Comparison of ENCODE assay signal across 9 cellular contexts in genomic region chr6:158031445-158032353, GRCh38. TPM values are rescaled to one million over a fixed set of nuclear protein-coding genes. Genes with fewer than 3 reads are reported as not detected.
DNase-seq lines count a peak whose midpoint lies in the region; ATAC-seq and TF ChIP-seq lines count a peak whose summit lies in the region.
"Had no signal": no experiment of that assay in that cellular context is flagged by ENCODE, and none has a peak within 500 bp of the region (broad histone marks: within the 10 kb centered on the region; RNA-seq: fewer than 3 reads in every experiment).

No MANE protein-coding gene starts in this region.

- CTCF ChIA-PET in CD4-positive, alpha-beta memory T cell (lab: Charles Lee; ENCODE audit: partially characterized antibody): interaction anchor here (3.1 kb wide), 1 partner anchor 41 kb away, joined by 8 read pairs; no protein-coding TSS in a partner anchor
- CTCF ChIA-PET in T-cell (lab: Charles Lee): interaction anchor here (0.9 kb wide), 2 partner anchors 146 to 158 kb away, joined by 3 read pairs; no protein-coding TSS in a partner anchor

- H3K9me3 Mint-ChIP-seq in CD4-positive, alpha-beta memory T cell: peaks cover 0 to 2% (median 0%) of the 10 kb centered on the region in 8 donors
- H3K9me3 Mint-ChIP-seq in T-cell: peaks cover 0 to 5% (median 0%) of the 10 kb centered on the region in 3 donors
- H3K9me3 Mint-ChIP-seq in chondrocyte (ENCODE audit: low read depth): no peaks in the 10 kb centered on the region

- H3K27me3 Mint-ChIP-seq in CD4-positive, alpha-beta memory T cell: no peaks in the 10 kb centered on the region
- H3K27me3 Mint-ChIP-seq in T-cell (no peaks in the 10 kb centered on the region), chondrocyte (ENCODE audit: low read depth) (no peaks in the 10 kb centered on the region)

- H3K36me3 Mint-ChIP-seq in CD4-positive, alpha-beta memory T cell: peaks cover 35 to 45% of the 10 kb centered on the region in 2 donors
- H3K36me3 Mint-ChIP-seq in T-cell (peaks cover 52% of the 10 kb centered on the region), chondrocyte (ENCODE audit: low read depth) (peaks cover 19% of the 10 kb centered on the region)

- H3K27ac Mint-ChIP-seq in CD4-positive, alpha-beta memory T cell: peak overlapping the region; percentile 80 to 93 (median 87)
- H3K27ac Mint-ChIP-seq in T-cell (peak overlapping the region; percentile 84 to 89), chondrocyte (ENCODE audit: unreplicated experiment) (peak overlapping the region; percentile 91)

- H3K4me3 Mint-ChIP-seq in CD4-positive, alpha-beta memory T cell: peak overlapping the region in 4 of 8 donors; percentile 30 to 54 (median 46)
- peak overlapping the region in 1 of 3 donors; percentile 46 for H3K4me3 Mint-ChIP-seq in T-cell
- no peak overlapping the region for H3K4me3 Mint-ChIP-seq in chondrocyte (ENCODE audit: unreplicated experiment)

- peaks cover 23 to 39% (median 29%) of the 10 kb centered on the region in 4 donors for H3K4me1 Mint-ChIP-seq in CD4-positive, alpha-beta memory T cell
- H3K4me1 Mint-ChIP-seq in T-cell (peaks cover 27 to 36% (median 31%) of the 10 kb centered on the region in 3 donors), chondrocyte (ENCODE audit: low read depth) (peaks cover 66% of the 10 kb centered on the region)

- no peaks in the 10 kb centered on the region for H3K9me3 ChIP-seq in CD4-positive, alpha-beta memory T cell (ENCODE audit: control insufficient read depth in 1 of 2, low read length in 2 of 2)
- no peaks in the 10 kb centered on the region for H3K9me3 ChIP-seq in muscle layer of duodenum (ENCODE audit: control insufficient read depth in 1 of 2, low read length in 2 of 2)

- H3K4me1 ChIP-seq in CD4-positive, alpha-beta memory T cell (ENCODE audit: insufficient read depth, low read length): peaks cover 35% of the 10 kb centered on the region
- H3K4me1 ChIP-seq in muscle layer of duodenum (ENCODE audit: control insufficient read depth in 1 of 2, insufficient read depth in 2 of 2, low read length in 2 of 2): peaks cover 14 to 39% of the 10 kb centered on the region in 2 donors

- ATAC-seq in HG02610 (IDR thresholded peaks at IDR 0.05; ENCODE audit: unreplicated experiment) (peak; percentile 46), T-cell (replicated peaks in 1 of 4) (peak in 3 of 4 experiments; percentile 8 to 63 (median 28)), GM19467 (IDR thresholded peaks at IDR 0.05; ENCODE audit: unreplicated experiment) (no peak)
- ATAC-seq: left colon had no signal

- no peaks in the 10 kb centered on the region for H3K27me3 ChIP-seq in CD4-positive, alpha-beta memory T cell (ENCODE audit: insufficient read depth, low read length)
- H3K27me3 ChIP-seq in muscle layer of duodenum (ENCODE audit: low read depth, low read length): no peaks in the 10 kb centered on the region

- peaks cover 16% of the 10 kb centered on the region for H3K36me3 ChIP-seq in CD4-positive, alpha-beta memory T cell (ENCODE audit: insufficient read depth, low read length)
- H3K36me3 ChIP-seq in muscle layer of duodenum (ENCODE audit: control insufficient read depth in 1 of 2, insufficient read depth in 2 of 2, low read length in 2 of 2): peaks cover 4 to 7% of the 10 kb centered on the region in 2 donors

- POLR2A ChIA-PET in CD4-positive, alpha-beta memory T cell (lab: Charles Lee; ENCODE audit: partially characterized antibody): no interaction called here
- POLR2A ChIA-PET in T-cell (lab: Charles Lee): no interaction called here

- peak in 3 of 5 donors; percentile 7 to 14 (median 11) for DNase-seq in CD4-positive, alpha-beta memory T cell
- peak in 15 of 34 experiments; percentile 7 to 60 (median 20) for DNase-seq in T-cell
- DNase-seq in chondrocyte (ENCODE audit: low spot score): peak; percentile 82
- DNase-seq in NCI-H1436 (lab: John Stamatoyannopoulos, UW): no peak
- DNase-seq in NCI-H187 treated with DMSO at 0.1 percent for 48 hours (lab: John Stamatoyannopoulos, UW): no peak

- H3K4me3 ChIP-seq in CD4-positive, alpha-beta memory T cell (ENCODE audit: low read length in 2 of 2): no peak overlapping the region
- no peak overlapping the region for H3K4me3 ChIP-seq in muscle layer of duodenum (ENCODE audit: low read depth in 1 of 2, low read length in 2 of 2)

- intact Hi-C loops in CD4-positive, alpha-beta memory T cell (cut with micrococcal nuclease): loop anchor here (2.0 kb wide), 1 partner anchor 25 kb away; no protein-coding TSS in a partner anchor

- TF ChIP-seq CTCF in chondrocyte (IDR thresholded peaks at IDR 0.05): no peak

- H3K27ac ChIP-seq in CD4-positive, alpha-beta memory T cell (ENCODE audit: low read depth, low read length): no peak overlapping the region
- peak overlapping the region; percentile 19 for H3K27ac ChIP-seq in muscle layer of duodenum (ENCODE audit: low read length)

RNA-seq across cellular contexts. Expression of gene SYNJ2, which starts 50.0 kb away (rescaled TPM):
- total RNA-seq in CD4-positive, alpha-beta memory T cell: 10 to 100 TPM; 17.2 to 17.4 TPM
- 10 to 100 TPM; 14.5 to 14.6 TPM for polyA plus RNA-seq in CD4-positive, alpha-beta memory T cell
- total RNA-seq in T-cell (10 to 100 TPM; 20.0 to 37.0 (median 22.3) TPM), chondrocyte (29.2 to 54.5 TPM (median 53.1 TPM) in 3 replicates)

Comparison
In these comparisons a context has a peak if more than half of its experiments do, and no peak if none do; other contexts are left out.
1. DNase-seq: peak in CD4-positive, alpha-beta memory T cell (3 of 5) and chondrocyte (single experiment); none in NCI-H1436 (single experiment) and NCI-H187 treated with DMSO at 0.1 percent for 48 hours (single experiment).
2. Peak in every context shown above with its lines, with median percentiles within 50 percentile points of each other: H3K27ac Mint-ChIP-seq.